Comparison of ENCODE assay signal across 10 cellular contexts in the genomic region with DNA sequence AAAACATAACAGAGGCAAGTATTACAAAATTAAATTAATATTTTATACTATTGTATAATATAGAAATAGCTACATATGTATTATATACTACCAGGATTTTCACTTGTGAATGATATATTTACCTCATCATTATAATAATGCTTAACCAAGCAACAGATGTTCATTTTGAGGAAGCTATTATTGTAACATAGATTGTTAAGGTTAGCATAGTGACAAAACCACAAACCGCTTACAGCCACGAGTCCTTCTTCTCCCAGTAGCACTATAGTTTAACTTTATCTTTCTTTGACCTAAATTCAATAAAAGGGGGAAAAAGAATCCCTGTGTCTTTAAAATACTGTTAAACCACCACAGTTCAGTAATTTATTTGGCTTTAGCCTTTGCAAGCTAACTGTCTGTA.
DNase-seq lines count a peak whose midpoint lies in the region; ATAC-seq and TF ChIP-seq lines count a peak whose summit lies in the region.
"Had no signal": no experiment of that assay in that cellular context is flagged by ENCODE, and none has a peak within 500 bp of the region (broad histone marks: within the 10 kb centered on the region; RNA-seq: fewer than 3 reads in every experiment).

No MANE protein-coding gene starts in this region.

- no peak for TF ChIP-seq CTCF in chondrocyte (IDR thresholded peaks at IDR 0.05)

- no peaks in the 10 kb centered on the region for H3K36me3 Mint-ChIP-seq in chondrocyte (ENCODE audit: low read depth)

- H3K4me3 Mint-ChIP-seq in chondrocyte (ENCODE audit: unreplicated experiment) = no peak overlapping the region

- H3K4me1 Mint-ChIP-seq in chondrocyte (ENCODE audit: low read depth) = no peaks in the 10 kb centered on the region

- no peaks in the 10 kb centered on the region for H3K27me3 Mint-ChIP-seq in chondrocyte (ENCODE audit: low read depth)

- in situ Hi-C loops in KBM-7 (cut with MboI; ENCODE audit: low pct_unique_long_range_greater_than_20kb, low sequenced_read_pairs) = no loop called here

- DNase-seq in KBM-7 (peak; percentile 78), chondrocyte (ENCODE audit: low spot score) (no peak), COR-L47 (lab: John Stamatoyannopoulos, UW) (no peak), hypothalamus (lab: John Stamatoyannopoulos, UW) (no peak), foreskin melanocyte (no peak)
- peak; percentile 27 for DNase-seq in central memory CD4-positive, alpha-beta T cell
- DNase-seq: activated CD4-positive, alpha-beta T cell treated with anti-CD3 and anti-CD28 coated beads, Interleukin-2, amount 50 U/mL, for 48 hours; effector CD4-positive, alpha-beta T cell had no signal

- H3K9me3 Mint-ChIP-seq in chondrocyte (ENCODE audit: low read depth) = peaks cover 8% of the 10 kb centered on the region

- ATAC-seq in GM18858 (IDR thresholded peaks at IDR 0.05; ENCODE audit: unreplicated experiment) (peak; percentile 92), HG02588 (IDR thresholded peaks at IDR 0.05; ENCODE audit: unreplicated experiment) (peak; percentile 95)

- no peak overlapping the region for H3K27ac Mint-ChIP-seq in chondrocyte (ENCODE audit: unreplicated experiment)

Comparison
In these comparisons a context has a peak if more than half of its experiments do, and no peak if none do; other contexts are left out.
1. DNase-seq: peak in KBM-7 (single experiment) and central memory CD4-positive, alpha-beta T cell (single experiment); none in chondrocyte (single experiment), COR-L47 (single experiment), hypothalamus (0 of 51) and foreskin melanocyte (single experiment).